ENCODE assay signal across 21 cellular contexts in the genomic region with DNA sequence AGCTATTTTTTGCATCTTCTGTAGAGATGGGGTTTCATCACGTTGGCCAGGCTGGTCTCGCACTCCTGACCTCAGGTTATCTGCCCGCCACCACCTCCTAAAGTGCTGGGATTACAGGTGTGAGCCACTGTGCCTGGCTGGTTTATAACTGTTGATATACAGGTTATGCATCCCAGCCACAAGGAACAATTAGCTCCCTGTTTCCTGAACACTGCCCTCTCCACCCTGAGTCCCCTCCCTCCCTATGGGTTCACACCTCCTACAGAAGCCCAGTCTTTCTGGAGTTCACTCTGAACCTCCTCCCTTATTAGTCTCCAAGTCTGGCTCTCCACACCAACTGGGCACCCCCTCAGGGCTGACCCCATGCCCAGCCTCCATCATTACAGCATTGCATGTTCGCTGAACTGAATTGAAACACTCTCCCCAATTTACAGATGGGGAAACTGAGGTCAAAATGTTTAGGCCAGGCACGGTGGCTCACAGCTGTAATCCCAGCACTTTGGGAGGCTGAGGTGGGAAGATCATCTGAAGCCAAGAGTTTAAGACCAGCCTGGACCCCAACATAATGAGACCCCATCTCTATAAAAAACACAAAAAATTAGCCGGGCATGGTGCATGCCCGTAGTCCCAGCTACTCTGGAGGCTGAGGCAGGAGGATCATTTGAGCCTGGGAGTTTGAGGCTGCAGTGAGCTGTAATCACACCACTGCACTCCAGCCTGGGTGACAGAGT. TPM values are rescaled to one million over a fixed set of nuclear protein-coding genes. Genes with fewer than 3 reads are reported as not detected.
DNase-seq lines count a peak whose midpoint lies in the region; ATAC-seq, FAIRE-seq and TF ChIP-seq lines count a peak whose summit lies in the region.
"Had no signal": no experiment of that assay in that cellular context is flagged by ENCODE, and none has a peak within 500 bp of the region (broad histone marks: within the 10 kb centered on the region; RNA-seq: fewer than 3 reads in every experiment).

No MANE protein-coding gene starts in this region.

- no peak for ATAC-seq in HepG2
- no peak for ATAC-seq in right lobe of liver
- no peak for ATAC-seq in K562
- no peak for ATAC-seq in HG03520 (IDR thresholded peaks at IDR 0.05; ENCODE audit: unreplicated experiment)
- ATAC-seq in HG03045 (IDR thresholded peaks at IDR 0.05; ENCODE audit: unreplicated experiment), result no peak
- no peak for ATAC-seq in GM18858 (IDR thresholded peaks at IDR 0.05; ENCODE audit: unreplicated experiment)
- ATAC-seq: activated CD8-positive, alpha-beta memory T cell treated with anti-CD3 and anti-CD28 coated beads, Interleukin-2, amount 10 ng/mL, durations not matched to agents 7 days and 5 days had no signal

- H3K4me3 ChIP-seq in HepG2 (replicated peaks in 1 of 3; ENCODE audit: insufficient read depth in 1 of 3, low read depth in 2 of 3, low read length in 3 of 3), result no peak overlapping the region
- H3K4me3 ChIP-seq in right lobe of liver, result no peak overlapping the region
- no peak overlapping the region for H3K4me3 ChIP-seq in K562
- H3K4me3 ChIP-seq in mucosa of rectum (ENCODE audit: low read length in 2 of 2), result peak overlapping the region in 1 of 2 donors; percentile 83
- H3K4me3 ChIP-seq: adrenal gland, prostate gland, thyroid gland had no signal

- H3K4me3 Mint-ChIP-seq in type B pancreatic cell, result no peak overlapping the region
- H3K4me3 Mint-ChIP-seq: activated CD8-positive, alpha-beta memory T cell treated with anti-CD3 and anti-CD28 coated beads, Interleukin-2, amount 10 ng/mL, durations not matched to agents 7 days and 5 days had no signal

- BruUV-seq in HepG2 (replicated peaks; lab: Mats Ljungman, UMichigan) (no TSS peak), K562 (replicated peaks; lab: Mats Ljungman, UMichigan) (no TSS peak)

- H3K27me3 Mint-ChIP-seq in type B pancreatic cell, result no peaks in the 10 kb centered on the region

- H3K4me1 ChIP-seq in HepG2 (ENCODE audit: insufficient read depth, low read length) (peaks cover 60% of the 10 kb centered on the region), right lobe of liver (peaks cover 0 to 4% (median under 1%) of the 10 kb centered on the region in 4 donors), K562 (replicated peaks in 1 of 2; ENCODE audit: control insufficient read depth in 2 of 2, insufficient read depth in 2 of 2, low read length in 2 of 2) (peaks cover 19 to 27% of the 10 kb centered on the region in 2 experiments), mucosa of rectum (ENCODE audit: control insufficient read depth in 2 of 2, insufficient read depth in 2 of 2, low read length in 2 of 2) (peaks cover 64 to 68% of the 10 kb centered on the region in 2 donors)

- H3K9me3 ChIP-seq in HepG2 (ENCODE audit: low read length) (no peaks in the 10 kb centered on the region), right lobe of liver (no peaks in the 10 kb centered on the region), K562 (replicated peaks; ENCODE audit: control insufficient read depth, insufficient read depth, low read depth, low read length) (no peaks in the 10 kb centered on the region), mucosa of rectum (ENCODE audit: control insufficient read depth in 2 of 2, low read length in 2 of 2) (no peaks in the 10 kb centered on the region)
- H3K9me3 ChIP-seq: adrenal gland, esophagus squamous epithelium, left ventricle myocardium inferior, prostate gland, SJCRH30, thyroid gland had no signal

- H3K4me2 ChIP-seq in HepG2 (ENCODE audit: low read depth, low read length) (no peak overlapping the region), K562 (ENCODE audit: insufficient read depth, low read length) (no peak overlapping the region)

- H3K9ac ChIP-seq in HepG2 (ENCODE audit: insufficient read depth, low read depth, low read length) (no peak overlapping the region), K562 (ENCODE audit: insufficient read depth in 1 of 2, low read depth in 2 of 2, low read length in 2 of 2) (no peak overlapping the region), mucosa of rectum (ENCODE audit: low read depth in 1 of 2, low read length in 2 of 2) (peak overlapping the region; percentile 68 to 70)

- H3K9me3 Mint-ChIP-seq in type B pancreatic cell, result no peaks in the 10 kb centered on the region

- no peaks in the 10 kb centered on the region for H3K36me3 Mint-ChIP-seq in type B pancreatic cell
- H3K36me3 Mint-ChIP-seq: activated CD8-positive, alpha-beta memory T cell treated with anti-CD3 and anti-CD28 coated beads, Interleukin-2, amount 10 ng/mL, durations not matched to agents 7 days and 5 days had no signal

- TF ChIP-seq POLR2A in HepG2 (IDR thresholded peaks at IDR 0.05; ENCODE audit: insufficient read depth in 1 of 2, low read depth in 2 of 2, low read length in 2 of 2) (no peak), right lobe of liver (IDR thresholded peaks at IDR 0.05) (no peak), K562 (conservative IDR thresholded peaks at IDR 0.05) (no peak)

- TF ChIP-seq CTCF in HepG2 (CRISPR knock-in tag; IDR thresholded peaks at IDR 0.05), result no peak
- TF ChIP-seq CTCF in right lobe of liver (IDR thresholded peaks at IDR 0.05), result no peak
- TF ChIP-seq CTCF in K562 (IDR thresholded peaks at IDR 0.05 in 2 of 3, conservative IDR thresholded peaks at IDR 0.05 in 1 of 3; ENCODE audit: insufficient read depth in 2 of 3, low read depth in 1 of 3, low read length in 3 of 3), result no peak
- TF ChIP-seq CTCF in type B pancreatic cell (conservative IDR thresholded peaks at IDR 0.05), result no peak

- no peaks in the 10 kb centered on the region for H3K36me3 ChIP-seq in HepG2 (replicated peaks in 1 of 2; ENCODE audit: control insufficient read depth in 1 of 2, insufficient read depth in 2 of 2, low read length in 2 of 2)
- H3K36me3 ChIP-seq in right lobe of liver, result no peaks in the 10 kb centered on the region
- H3K36me3 ChIP-seq in K562 (ENCODE audit: control insufficient read depth, insufficient read depth, low read length), result no peaks in the 10 kb centered on the region
- no peaks in the 10 kb centered on the region for H3K36me3 ChIP-seq in mucosa of rectum (ENCODE audit: control insufficient read depth in 2 of 2, insufficient read depth in 2 of 2, low read length in 2 of 2)
- H3K36me3 ChIP-seq: adrenal gland, esophagus squamous epithelium, left ventricle myocardium inferior, prostate gland, SJCRH30, thyroid gland had no signal

- CTCF ChIA-PET in HepG2 (lab: Yijun Ruan, JAX; ENCODE audit: low intra/inter-chr PET ratio, low total read pairs) (no interaction called here), K562 (lab: Yijun Ruan, JAX; ENCODE audit: low intra/inter-chr PET ratio) (no interaction called here)

- H3K27me3 ChIP-seq in HepG2 (ENCODE audit: control insufficient read depth in 1 of 2, insufficient read depth in 2 of 2, low read length in 2 of 2), result peaks cover 0 to 12% of the 10 kb centered on the region in 2 experiments; a peak in 2 of 5 replicates
- no peaks in the 10 kb centered on the region for H3K27me3 ChIP-seq in right lobe of liver
- peaks cover 3 to 19% of the 10 kb centered on the region in 2 experiments; a peak in 4 of 5 replicates for H3K27me3 ChIP-seq in K562 (ENCODE audit: control insufficient read depth in 2 of 2, insufficient read depth in 2 of 2, low read length in 2 of 2)
- H3K27me3 ChIP-seq in mucosa of rectum (ENCODE audit: control insufficient read depth in 2 of 2, insufficient read depth in 2 of 2, low read length in 2 of 2), result no peaks in the 10 kb centered on the region
- H3K27me3 ChIP-seq: adrenal gland, SJCRH30, thyroid gland had no signal

- H2AFZ ChIP-seq in HepG2 (ENCODE audit: low read length) (no peak overlapping the region), K562 (ENCODE audit: low read depth, low read length) (no peak overlapping the region)

- in situ Hi-C loops in HepG2 (cut with HindIII; ENCODE audit: extremely low pct_ligation_motif_present, low pct_unique_long_range_greater_than_20kb) (no loop called here), K562 (cut with MboI) (no loop called here)

- intact Hi-C loops in HepG2 (cut with micrococcal nuclease; ENCODE audit: unreplicated experiment) (loop anchor here (1.0 to 5.0 kb wide), 2 partner anchors 18 to 115 kb away; no protein-coding TSS in a partner anchor), right lobe of liver (cut with DNase I) (no loop called here), K562 (cut with micrococcal nuclease) (no loop called here)

- TF ChIP-seq RAD21 in HepG2 (CRISPR knock-in tag; IDR thresholded peaks at IDR 0.05), result no peak
- TF ChIP-seq RAD21 in K562 (CRISPR knock-in tag; conservative IDR thresholded peaks at IDR 0.05 in 1 of 2, IDR thresholded peaks at IDR 0.05 in 1 of 2), result no peak

- WGBS in HepG2 (ENCODE audit: low lambda C conversion rate), result 17% methylated on average over 7 of the region's 7 CpGs
- 57% methylated on average over 4 of the region's 7 CpGs for WGBS in right lobe of liver (ENCODE audit: insufficient coverage, low coverage, low lambda C conversion rate, missing lambda C conversion rate)
- WGBS in K562 (ENCODE audit: insufficient coverage, low coverage, missing lambda C conversion rate), result 49% methylated on average over 7 of the region's 7 CpGs

- TF ChIP-seq EP300 in HepG2 (IDR thresholded peaks at IDR 0.05; ENCODE audit: low read depth in 2 of 2, low read length in 2 of 2) (no peak), HepG2 (CRISPR knock-in tag; IDR thresholded peaks at IDR 0.05; ENCODE audit: borderline replicate concordance) (no peak), K562 (IDR thresholded peaks at IDR 0.05; ENCODE audit: low read length) (no peak)

- H4K20me1 ChIP-seq in HepG2 (ENCODE audit: insufficient read depth, low read length) (no peaks in the 10 kb centered on the region), K562 (replicated peaks; ENCODE audit: control insufficient read depth, insufficient read depth, low read length) (no peaks in the 10 kb centered on the region; the same call in 1 of the 2 replicates)

- H3K27ac ChIP-seq in HepG2 (ENCODE audit: extremely low read length, insufficient read depth, low read length), result no peak overlapping the region
- H3K27ac ChIP-seq in right lobe of liver, result no peak overlapping the region
- no peak overlapping the region for H3K27ac ChIP-seq in K562 (ENCODE audit: extremely low read depth, low read depth, low read length)
- peak overlapping the region; percentile 90 to 92 for H3K27ac ChIP-seq in mucosa of rectum (ENCODE audit: low read depth in 2 of 2, low read length in 2 of 2)
- H3K27ac ChIP-seq: C4-2B, esophagus squamous epithelium, left ventricle myocardium inferior, prostate gland had no signal

- no peak for DNase-seq in HepG2 (ENCODE audit: low spot score)
- no peak for DNase-seq in right lobe of liver
- DNase-seq in K562 (ENCODE audit: extremely low read depth in 1 of 4, low spot score in 3 of 4), result no peak
- no peak for DNase-seq in type B pancreatic cell (ENCODE audit: extremely low spot score, unreplicated experiment)
- DNase-seq: activated CD4-positive, alpha-beta T cell treated with anti-CD3 and anti-CD28 coated beads for 1 hour; activated CD8-positive, alpha-beta memory T cell treated with anti-CD3 and anti-CD28 coated beads, Interleukin-2, amount 10 ng/mL, durations not matched to agents 7 days and 5 days; effector CD4-positive, alpha-beta T cell; esophagus squamous epithelium; left ventricle myocardium inferior; NCI-H1105 treated with DMSO at 0.1 percent for 48 hours; NCI-H526 treated with DMSO at 0.1 percent for 48 hours; thyroid gland had no signal

- H3K27ac Mint-ChIP-seq in type B pancreatic cell, result peak overlapping the region; percentile 82

- H3K9me1 ChIP-seq in K562 (ENCODE audit: control insufficient read depth, insufficient read depth, low read length), result no peaks in the 10 kb centered on the region

- peaks cover 24% of the 10 kb centered on the region for H3K79me2 ChIP-seq in HepG2 (ENCODE audit: insufficient read depth, low read length)
- H3K79me2 ChIP-seq in K562 (ENCODE audit: control insufficient read depth, insufficient read depth, low read length), result no peaks in the 10 kb centered on the region

- POLR2A ChIA-PET in HepG2 (lab: Yijun Ruan, JAX), result interaction anchor here (0.6 to 8.4 kb wide), 6 partner anchors 8 to 75 kb away, joined by 3 to 60 read pairs (median 15); a partner anchor contains a TSS
- POLR2A ChIA-PET in K562 (lab: Yijun Ruan, JAX), result interaction anchor here (1.4 kb wide), 1 partner anchor 17 kb away, joined by 6 read pairs; no protein-coding TSS in a partner anchor

- no peak for FAIRE-seq in HepG2 (lab: Jason Lieb, UNC)
- no peak for FAIRE-seq in K562 (lab: Jason Lieb, UNC)
- FAIRE-seq: A204.1 had no signal

- peaks cover 23% of the 10 kb centered on the region for H3K4me1 Mint-ChIP-seq in type B pancreatic cell (ENCODE audit: unreplicated experiment)

RNA-seq across cellular contexts. Expression of a gene that starts 1.7 kb away (rescaled TPM):
- 13.6 and 17.4 TPM in 2 replicates for total RNA-seq in HepG2 (2016; rRNA removed; fragmentation: Illumina TruSeq; extraction: Trizol)
- total RNA-seq in HepG2 (2016; cell fraction: cytosol; rRNA removed; fragmentation: Illumina TruSeq; extraction: Trizol; ENCODE audit: low read depth), result 7.5 and 7.6 TPM in 2 replicates
- total RNA-seq in HepG2 (2016; cell fraction: insoluble cytoplasmic fraction; rRNA removed; fragmentation: Illumina TruSeq; extraction: Trizol), result 10.6 and 19.9 TPM in 2 replicates
- total RNA-seq in HepG2 (2016; cell fraction: membrane; rRNA removed; fragmentation: Illumina TruSeq; extraction: Trizol), result 9.6 and 10.3 TPM in 2 replicates
- 15.2 and 16.4 TPM in 2 replicates for total RNA-seq in HepG2 (2016; cell fraction: nucleus; rRNA removed; fragmentation: Illumina TruSeq; extraction: Trizol)
- 6.5 and 9.2 TPM in 2 replicates for polyA plus RNA-seq in HepG2 (2011; rRNA removed)
- polyA plus RNA-seq in HepG2 (2011; cell fraction: cytosol; rRNA removed), result 6.5 and 7.4 TPM in 2 replicates
- polyA plus RNA-seq in HepG2 (2011; cell fraction: nucleus; rRNA removed), result 19.0 and 19.1 TPM in 2 replicates
- 14.2 and 32.5 TPM in 2 replicates for polyA plus RNA-seq in HepG2 (2012)
- 1.6 and 1.8 TPM in 2 replicates for polyA plus RNA-seq in HepG2 (2016; cell fraction: cytosol; fragmentation: Illumina TruSeq; extraction: Trizol; ENCODE audit: low read depth)
- 10.0 and 13.1 TPM in 2 replicates for polyA plus RNA-seq in HepG2 (2016; cell fraction: insoluble cytoplasmic fraction; fragmentation: Illumina TruSeq; extraction: Trizol; ENCODE audit: low read depth)
- polyA plus RNA-seq in HepG2 (2016; cell fraction: membrane; fragmentation: Illumina TruSeq; extraction: Trizol; ENCODE audit: low read depth), result 4.5 and 5.2 TPM in 2 replicates
- 22.6 and 24.8 TPM in 2 replicates for polyA plus RNA-seq in HepG2 (2016; cell fraction: nucleus; fragmentation: Illumina TruSeq; extraction: Trizol; ENCODE audit: insufficient read depth, low read depth)
- polyA minus RNA-seq in HepG2 (2011; rRNA and poly(A)+ RNA removed; ENCODE audit: low replicate concordance), result 2.9 and 19.1 TPM in 2 replicates
- polyA minus RNA-seq in HepG2 (2011; cell fraction: cytosol; rRNA and poly(A)+ RNA removed), result 9.1 and 11.1 TPM in 2 replicates
- polyA minus RNA-seq in HepG2 (2011; cell fraction: nucleus; rRNA and poly(A)+ RNA removed), result 14.3 and 17.3 TPM in 2 replicates
- 1 to 10 TPM; 2.8 to 6.8 (median 4.2) TPM for total RNA-seq in right lobe of liver
- 13.7 and 50.4 TPM in 2 replicates for total RNA-seq in K562 (2011; cell fraction: chromatin; rRNA removed; ENCODE audit: low replicate concordance)
- 18.6 and 27.8 TPM in 2 replicates for total RNA-seq in K562 (2011; cell fraction: nucleolus; rRNA removed)
- 13.9 and 16.6 TPM in 2 replicates for total RNA-seq in K562 (2011; cell fraction: nucleoplasm; rRNA removed)
- 3.4 and 4.2 TPM in 2 replicates for total RNA-seq in K562 (2014; rRNA removed)
- total RNA-seq in K562 (2014; rRNA removed; fragmentation: Illumina TruSeq; extraction: Trizol), result 0.91 and 1.8 TPM in 2 replicates
- 3.1 and 3.8 TPM in 2 replicates for total RNA-seq in K562 (2015; rRNA removed; fragmentation: Illumina TruSeq; extraction: Trizol)
- 4.3 and 5.4 TPM in 2 replicates for total RNA-seq in K562 (2021)
- 2.1 and 3.9 TPM in 2 replicates for polyA plus RNA-seq in K562 (2011; rRNA removed)
- 3.0 and 3.4 TPM in 2 replicates for polyA plus RNA-seq in K562 (2011; cell fraction: cytosol; rRNA removed)
- polyA plus RNA-seq in K562 (2011; cell fraction: nucleus; rRNA removed), result 5.0 and 8.1 TPM in 2 replicates
- polyA plus RNA-seq in K562 (2012), result 3.5 and 6.6 TPM in 2 replicates
- polyA plus RNA-seq in K562 (2014; fragmentation: Illumina TruSeq; extraction: Trizol), result 2.5 and 2.8 TPM in 2 replicates
- polyA plus RNA-seq in K562 (2014; fragmentation: Nextera tagmentation; extraction: Ambion mirVana), result under 1 TPM; 0.07 to 0.10 TPM
- 1.9 and 2.4 TPM in 2 replicates for polyA plus RNA-seq in K562 (2014; rRNA removed)
- 4.3 and 5.5 TPM in 2 replicates for polyA minus RNA-seq in K562 (2011; rRNA and poly(A)+ RNA removed)
- polyA minus RNA-seq in K562 (2011; cell fraction: cytosol; rRNA and poly(A)+ RNA removed), result 5.6 and 10.7 TPM in 2 replicates
- 10.0 and 11.3 TPM in 2 replicates for polyA minus RNA-seq in K562 (2011; cell fraction: nucleus; rRNA and poly(A)+ RNA removed)
- 45.0 and 48.9 TPM in 2 replicates for total RNA-seq in type B pancreatic cell (ENCODE audit: low replicate concordance)

RNA-seq across cellular contexts. Expression of a gene that starts 33.3 kb away (rescaled TPM):
- total RNA-seq in HepG2 (2016; rRNA removed; fragmentation: Illumina TruSeq; extraction: Trizol) (43.5 and 51.2 TPM in 2 replicates), right lobe of liver (10 to 100 TPM in 5 of 6 experiments, 1 to 10 TPM in 1; 8.0 to 21.3 (median 12.2) TPM), K562 (2014; rRNA removed) (93.6 and 123 TPM in 2 replicates), K562 (2014; rRNA removed; fragmentation: Illumina TruSeq; extraction: Trizol) (96.6 and 99.8 TPM in 2 replicates), K562 (2015; rRNA removed; fragmentation: Illumina TruSeq; extraction: Trizol) (122 and 126 TPM in 2 replicates), K562 (2021) (102 and 104 TPM in 2 replicates), type B pancreatic cell (ENCODE audit: low replicate concordance) (26.5 and 40.9 TPM in 2 replicates)
- total RNA-seq in HepG2 (2016; cell fraction: cytosol; rRNA removed; fragmentation: Illumina TruSeq; extraction: Trizol; ENCODE audit: low read depth), result 22.7 TPM in 2 replicates
- total RNA-seq in HepG2 (2016; cell fraction: insoluble cytoplasmic fraction; rRNA removed; fragmentation: Illumina TruSeq; extraction: Trizol), result 44.7 and 55.0 TPM in 2 replicates
- total RNA-seq in HepG2 (2016; cell fraction: membrane; rRNA removed; fragmentation: Illumina TruSeq; extraction: Trizol), result 29.4 and 29.5 TPM in 2 replicates
- 16.1 and 16.4 TPM in 2 replicates for total RNA-seq in HepG2 (2016; cell fraction: nucleus; rRNA removed; fragmentation: Illumina TruSeq; extraction: Trizol)
- polyA plus RNA-seq in HepG2 (2011; rRNA removed) (14.2 and 14.6 TPM in 2 replicates), K562 (2011; rRNA removed) (78.2 and 109 TPM in 2 replicates), K562 (2014; fragmentation: Illumina TruSeq; extraction: Trizol) (156 and 161 TPM in 2 replicates), K562 (2014; fragmentation: Nextera tagmentation; extraction: Ambion mirVana) (10 to 100 TPM; 32.5 to 55.6 TPM), K562 (2014; rRNA removed) (112 and 124 TPM in 2 replicates)
- 12.7 and 17.2 TPM in 2 replicates for polyA plus RNA-seq in HepG2 (2011; cell fraction: cytosol; rRNA removed)
- polyA plus RNA-seq in HepG2 (2011; cell fraction: nucleus; rRNA removed), result 4.5 TPM in 2 replicates
- polyA plus RNA-seq in HepG2 (2012), result 8.2 and 15.6 TPM in 2 replicates
- polyA plus RNA-seq in HepG2 (2016; cell fraction: cytosol; fragmentation: Illumina TruSeq; extraction: Trizol; ENCODE audit: low read depth), result 20.5 and 22.0 TPM in 2 replicates
- 64.2 and 73.3 TPM in 2 replicates for polyA plus RNA-seq in HepG2 (2016; cell fraction: insoluble cytoplasmic fraction; fragmentation: Illumina TruSeq; extraction: Trizol; ENCODE audit: low read depth)
- 28.2 TPM in 2 replicates for polyA plus RNA-seq in HepG2 (2016; cell fraction: membrane; fragmentation: Illumina TruSeq; extraction: Trizol; ENCODE audit: low read depth)
- 27.9 and 32.8 TPM in 2 replicates for polyA plus RNA-seq in HepG2 (2016; cell fraction: nucleus; fragmentation: Illumina TruSeq; extraction: Trizol; ENCODE audit: insufficient read depth, low read depth)
- 19.7 and 106 TPM in 2 replicates for polyA minus RNA-seq in HepG2 (2011; rRNA and poly(A)+ RNA removed; ENCODE audit: low replicate concordance)
- polyA minus RNA-seq in HepG2 (2011; cell fraction: cytosol; rRNA and poly(A)+ RNA removed), result 11.3 and 12.6 TPM in 2 replicates
- 9.6 and 11.5 TPM in 2 replicates for polyA minus RNA-seq in HepG2 (2011; cell fraction: nucleus; rRNA and poly(A)+ RNA removed)
- total RNA-seq in K562 (2011; cell fraction: chromatin; rRNA removed; ENCODE audit: low replicate concordance), result 39.7 and 82.7 TPM in 2 replicates
- total RNA-seq in K562 (2011; cell fraction: nucleolus; rRNA removed), result 54.0 and 64.9 TPM in 2 replicates
- total RNA-seq in K562 (2011; cell fraction: nucleoplasm; rRNA removed), result 37.6 and 46.7 TPM in 2 replicates
- 62.5 and 86.6 TPM in 2 replicates for polyA plus RNA-seq in K562 (2011; cell fraction: cytosol; rRNA removed)
- 21.3 and 32.9 TPM in 2 replicates for polyA plus RNA-seq in K562 (2011; cell fraction: nucleus; rRNA removed)
- polyA plus RNA-seq in K562 (2012), result 86.3 and 99.6 TPM in 2 replicates
- 85.5 and 125 TPM in 2 replicates for polyA minus RNA-seq in K562 (2011; rRNA and poly(A)+ RNA removed)
- 72.1 and 79.1 TPM in 2 replicates for polyA minus RNA-seq in K562 (2011; cell fraction: cytosol; rRNA and poly(A)+ RNA removed)
- 22.2 and 22.7 TPM in 2 replicates for polyA minus RNA-seq in K562 (2011; cell fraction: nucleus; rRNA and poly(A)+ RNA removed)

Comparison
In these comparisons a context has a peak if more than half of its experiments do, and no peak if none do; other contexts are left out.
1. H3K27ac ChIP-seq: peak in mucosa of rectum (2 of 2); none in HepG2 (single experiment), right lobe of liver (0 of 3) and K562 (single experiment).
2. H3K9ac ChIP-seq: peak in mucosa of rectum (2 of 2); none in HepG2 (single experiment) and K562 (0 of 2).